8 cellular contexts compared by ENCODE assay signal in the genomic region with DNA sequence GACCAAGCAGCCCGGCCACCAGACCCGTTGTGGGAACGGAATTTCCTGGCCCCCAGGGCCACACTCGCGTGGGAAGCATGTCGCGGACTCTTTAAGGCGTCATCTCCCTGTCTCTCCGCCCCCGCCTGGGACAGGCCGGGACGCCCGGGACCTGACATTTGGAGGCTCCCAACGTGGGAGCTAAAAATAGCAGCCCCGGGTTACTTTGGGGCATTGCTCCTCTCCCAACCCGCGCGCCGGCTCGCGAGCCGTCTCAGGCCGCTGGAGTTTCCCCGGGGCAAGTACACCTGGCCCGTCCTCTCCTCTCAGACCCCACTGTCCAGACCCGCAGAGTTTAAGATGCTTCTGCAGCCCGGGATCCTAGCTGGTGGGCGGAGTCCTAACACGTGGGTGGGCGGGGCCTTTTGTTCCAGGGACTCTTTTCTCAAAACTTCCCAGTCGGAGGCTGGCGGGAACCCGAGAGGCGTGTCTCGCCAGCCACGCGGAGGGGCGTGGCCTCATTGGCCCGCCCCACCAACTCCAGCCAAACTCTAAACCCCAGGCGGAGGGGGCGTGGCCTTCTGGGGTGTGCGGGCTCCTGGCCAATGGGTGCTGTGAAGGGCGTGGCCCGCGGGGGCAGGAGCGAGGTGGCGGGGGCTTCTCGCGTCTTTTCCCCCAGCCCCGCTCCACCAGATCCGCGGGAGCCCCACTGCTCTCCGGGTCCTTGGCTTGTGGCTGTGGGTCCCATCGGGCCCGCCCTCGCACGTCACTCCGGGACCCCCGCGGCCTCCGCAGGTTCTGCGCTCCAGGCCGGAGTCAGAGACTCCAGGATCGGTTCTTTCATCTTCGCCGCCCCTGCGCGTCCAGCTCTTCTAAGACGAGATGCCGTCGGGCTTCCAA. TPM values are rescaled to one million over a fixed set of nuclear protein-coding genes. Genes with fewer than 3 reads are reported as not detected.
DNase-seq lines count a peak whose midpoint lies in the region; ATAC-seq, FAIRE-seq and TF ChIP-seq lines count a peak whose summit lies in the region.

A gene (plus strand): TSS at position 645 of the 879 bp plus-strand sequence. CDS start 217 bp downstream, at position 862.

- H3K4me2 ChIP-seq in K562 (ENCODE audit: insufficient read depth, low read length) = peak within 1 kb of the TSS; percentile 84

- H3K36me3 ChIP-seq in HAP-1 (replicated peaks) (no peaks in the 10 kb centered on the region; the same call in 1 of the 2 replicates), K562 (ENCODE audit: control insufficient read depth, insufficient read depth, low read length) (0 out of 3 replicates have a peak, but pooled peaks cover 3% of the 10 kb centered on the region), aorta (ENCODE audit: control insufficient read depth in 1 of 2, insufficient read depth in 2 of 2, low read length in 1 of 2) (no peaks in the 10 kb centered on the region)

- H2AFZ ChIP-seq in K562 (ENCODE audit: low read depth, low read length) = peak within 1 kb of the TSS; percentile 91

- H3K4me3 ChIP-seq in HAP-1 = peak within 1 kb of the TSS; percentile 75
- H3K4me3 ChIP-seq in K562 = peak within 1 kb of the TSS; percentile 65
- peak within 1 kb of the TSS in 1 of 2 donors; percentile 7 for H3K4me3 ChIP-seq in aorta (ENCODE audit: low read length in 2 of 2)

- POLR2A ChIA-PET in K562 (lab: Yijun Ruan, JAX) = interaction anchor here (0.6 to 1.8 kb wide), 6 partner anchors 13 to 875 kb away, joined by 3 to 6 read pairs (median 4); no protein-coding TSS in a partner anchor

- H3K27ac ChIP-seq in K562 (ENCODE audit: extremely low read depth, low read depth, low read length) (peak within 1 kb of the TSS; percentile 74), aorta (ENCODE audit: low read depth in 1 of 2, low read length in 2 of 2) (peak within 1 kb of the TSS in 1 of 2 donors; percentile 55)

- no peaks in the 10 kb centered on the region for H3K9me3 ChIP-seq in HAP-1
- H3K9me3 ChIP-seq in K562 (replicated peaks; ENCODE audit: control insufficient read depth, insufficient read depth, low read depth, low read length) = no peaks in the 10 kb centered on the region
- no peaks in the 10 kb centered on the region for H3K9me3 ChIP-seq in aorta (ENCODE audit: control insufficient read depth, low read length)

- 0 out of 2 replicates have a peak, but pooled peaks have one; percentile 29 for TF ChIP-seq POLR2A in K562 (conservative IDR thresholded peaks at IDR 0.05)

- WGBS in K562 (ENCODE audit: insufficient coverage, low coverage, missing lambda C conversion rate) = 0% methylated on average over 37 of the region's 71 CpGs
- WGBS in aorta, 2 donors = 1% methylated on average over 69 to 71 of the region's 71 CpGs

- H3K79me2 ChIP-seq in K562 (ENCODE audit: control insufficient read depth, insufficient read depth, low read length) = no peaks in the 10 kb centered on the region; the same call in 2 of the 3 replicates

- H3K9me1 ChIP-seq in K562 (ENCODE audit: control insufficient read depth, insufficient read depth, low read length) = no peaks in the 10 kb centered on the region

- DNase-seq in DMS 273 (lab: John Stamatoyannopoulos, UW; ENCODE audit: unreplicated experiment) (peak; percentile 97), HAP-1 (ENCODE audit: low spot score in 2 of 2) (peak; percentile 95 to 99), NCI-H1694 (lab: John Stamatoyannopoulos, UW) (peak; percentile 68), UCSD-AML1 (lab: John Stamatoyannopoulos, UW; ENCODE audit: unreplicated experiment) (peak; percentile 96), K562 (ENCODE audit: extremely low read depth in 1 of 4, low spot score in 3 of 4) (peak; percentile 96 to 98 (median 97)), hypothalamus (lab: John Stamatoyannopoulos, UW) (peak in 44 of 51 donors; percentile 9 to 84 (median 64)), retina (peak; percentile 94), aorta (peak; percentile 95 to 97)

- H3K9ac ChIP-seq in K562 (ENCODE audit: insufficient read depth in 1 of 2, low read depth in 2 of 2, low read length in 2 of 2) = peak within 1 kb of the TSS; percentile 65 to 97

- TF ChIP-seq CTCF in K562 (IDR thresholded peaks at IDR 0.05 in 2 of 3, conservative IDR thresholded peaks at IDR 0.05 in 1 of 3; ENCODE audit: insufficient read depth in 2 of 3, low read depth in 1 of 3, low read length in 3 of 3) = no peak

- intact Hi-C loops in K562 (cut with micrococcal nuclease) (loop anchor here (2.0 to 5.0 kb wide), 2 partner anchors 44 to 63 kb away; a partner anchor contains a TSS), aorta (cut with DNase I) (loop anchor here in 1 of 2 donors (5.0 kb wide), 1 partner anchor 66 kb away; no protein-coding TSS in a partner anchor)

- H3K27me3 ChIP-seq in HAP-1 (ENCODE audit: low read depth) (no peaks in the 10 kb centered on the region), K562 (ENCODE audit: control insufficient read depth in 2 of 2, insufficient read depth in 2 of 2, low read length in 2 of 2) (no peaks in the 10 kb centered on the region), aorta (ENCODE audit: control insufficient read depth in 1 of 2, insufficient read depth in 2 of 2, low read length in 1 of 2) (no peaks in the 10 kb centered on the region)

- ATAC-seq in K562 = peak; percentile 90
- ATAC-seq in aorta (ENCODE audit: low FRiP score) = peak; percentile 93

- no TSS peak for BruUV-seq in K562 (replicated peaks; lab: Mats Ljungman, UMichigan)

- in situ Hi-C loops in HAP-1 (cut with MboI; ENCODE audit: low sequenced_read_pairs) = loop anchor here (5.0 kb wide), 1 partner anchor 66 kb away; no protein-coding TSS in a partner anchor
- in situ Hi-C loops in K562 (cut with MboI) = loop anchor here (5.0 kb wide), 1 partner anchor 61 kb away; no protein-coding TSS in a partner anchor

- H3K4me1 ChIP-seq in HAP-1 (peaks cover 8% of the 10 kb centered on the region), K562 (replicated peaks in 1 of 2; ENCODE audit: control insufficient read depth in 2 of 2, insufficient read depth in 2 of 2, low read length in 2 of 2) (peaks cover 15 to 44% of the 10 kb centered on the region in 2 experiments; a peak in 4 of 5 replicates), aorta (ENCODE audit: control insufficient read depth in 1 of 2, insufficient read depth in 2 of 2, low read length in 2 of 2) (no peaks in the 10 kb centered on the region)

- TF ChIP-seq EP300 in K562 (IDR thresholded peaks at IDR 0.05; ENCODE audit: low read length) = no peak

- CTCF ChIA-PET in K562 (lab: Yijun Ruan, JAX; ENCODE audit: low intra/inter-chr PET ratio) = interaction anchor here (2.1 to 2.3 kb wide), 2 partner anchors 15 to 64 kb away, joined by 19 to 32 read pairs; no protein-coding TSS in a partner anchor

- H4K20me1 ChIP-seq in K562 (replicated peaks; ENCODE audit: control insufficient read depth, insufficient read depth, low read length) = no peaks in the 10 kb centered on the region; the same call in 1 of the 2 replicates

- TF ChIP-seq RAD21 in K562 (CRISPR knock-in tag; conservative IDR thresholded peaks at IDR 0.05 in 1 of 2, IDR thresholded peaks at IDR 0.05 in 1 of 2) = no peak

- peak; percentile 94 for FAIRE-seq in K562 (lab: Jason Lieb, UNC)

TF ChIP-seq in K562, 482 proteins besides CTCF, POLR2A, EP300 and RAD21 (continues in another document):
- TF ChIP-seq BRD9 (IDR thresholded peaks at IDR 0.05; ENCODE audit: low read depth, partially characterized antibody) (no peak), STAT5B (CRISPR knock-in tag; IDR thresholded peaks at IDR 0.05) (no peak), ZNF431 (CRISPR knock-in tag; IDR thresholded peaks at IDR 0.05) (no peak), SRSF7 (optimal IDR thresholded peaks at IDR 0.05; ENCODE audit: low read depth, low read length) (no peak), ZKSCAN8 (CRISPR knock-in tag; IDR thresholded peaks at IDR 0.05) (no peak), MEF2D (tag; conservative IDR thresholded peaks at IDR 0.05; ENCODE audit: low read depth) (peak; percentile 65; the same call in 1 of the 2 replicates), HCFC1 (IDR thresholded peaks at IDR 0.05; ENCODE audit: low read depth, low read length) (no peak)
- TF ChIP-seq, protein P1, sequence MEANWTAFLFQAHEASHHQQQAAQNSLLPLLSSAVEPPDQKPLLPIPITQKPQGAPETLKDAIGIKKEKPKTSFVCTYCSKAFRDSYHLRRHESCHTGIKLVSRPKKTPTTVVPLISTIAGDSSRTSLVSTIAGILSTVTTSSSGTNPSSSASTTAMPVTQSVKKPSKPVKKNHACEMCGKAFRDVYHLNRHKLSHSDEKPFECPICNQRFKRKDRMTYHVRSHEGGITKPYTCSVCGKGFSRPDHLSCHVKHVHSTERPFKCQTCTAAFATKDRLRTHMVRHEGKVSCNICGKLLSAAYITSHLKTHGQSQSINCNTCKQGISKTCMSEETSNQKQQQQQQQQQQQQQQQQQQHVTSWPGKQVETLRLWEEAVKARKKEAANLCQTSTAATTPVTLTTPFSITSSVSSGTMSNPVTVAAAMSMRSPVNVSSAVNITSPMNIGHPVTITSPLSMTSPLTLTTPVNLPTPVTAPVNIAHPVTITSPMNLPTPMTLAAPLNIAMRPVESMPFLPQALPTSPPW (CRISPR knock-in tag; IDR thresholded peaks at IDR 0.05) = peak; percentile 56
- TF ChIP-seq, protein P2, sequence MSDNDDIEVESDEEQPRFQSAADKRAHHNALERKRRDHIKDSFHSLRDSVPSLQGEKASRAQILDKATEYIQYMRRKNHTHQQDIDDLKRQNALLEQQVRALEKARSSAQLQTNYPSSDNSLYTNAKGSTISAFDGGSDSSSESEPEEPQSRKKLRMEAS (CRISPR knock-in tag; IDR thresholded peaks at IDR 0.05) = peak; percentile 73

RNA-seq across cellular contexts. Expression of the gene that starts here (rescaled TPM):
- 3.8 and 10.8 TPM in 2 replicates for total RNA-seq in K562 (2011; cell fraction: chromatin; rRNA removed; ENCODE audit: low replicate concordance)
- 9.5 and 9.9 TPM in 2 replicates for total RNA-seq in K562 (2011; cell fraction: nucleolus; rRNA removed)
- 6.2 and 7.4 TPM in 2 replicates for total RNA-seq in K562 (2011; cell fraction: nucleoplasm; rRNA removed)
- total RNA-seq in K562 (2014; rRNA removed) (1.8 and 2.5 TPM in 2 replicates), K562 (2014; rRNA removed; fragmentation: Illumina TruSeq; extraction: Trizol) (0.80 and 0.89 TPM in 2 replicates), K562 (2015; rRNA removed; fragmentation: Illumina TruSeq; extraction: Trizol) (0.57 and 0.83 TPM in 2 replicates), K562 (2021) (3.4 and 3.5 TPM in 2 replicates), aorta (1 to 10 TPM; 2.5 to 3.9 TPM)
- polyA plus RNA-seq in K562 (2011; rRNA removed) (0.74 and 1.6 TPM in 2 replicates), K562 (2014; fragmentation: Illumina TruSeq; extraction: Trizol) (1.8 and 1.9 TPM in 2 replicates), K562 (2014; fragmentation: Nextera tagmentation; extraction: Ambion mirVana) (1 to 10 TPM; 1.0 to 1.6 TPM), K562 (2014; rRNA removed) (1.5 and 2.6 TPM in 2 replicates), aorta (1 to 10 TPM in 1 of 2 donors, under 1 TPM in 1; 0.63 to 1.6 TPM)
- 1.6 and 2.5 TPM in 2 replicates for polyA plus RNA-seq in K562 (2011; cell fraction: cytosol; rRNA removed)
- polyA plus RNA-seq in K562 (2011; cell fraction: nucleus; rRNA removed) = 7.2 and 7.5 TPM in 2 replicates
- 0.54 and 0.90 TPM in 2 replicates for polyA plus RNA-seq in K562 (2012)
- 0.88 and 0.99 TPM in 2 replicates for polyA minus RNA-seq in K562 (2011; rRNA and poly(A)+ RNA removed)
- polyA minus RNA-seq in K562 (2011; cell fraction: cytosol; rRNA and poly(A)+ RNA removed) = 1.0 and 1.5 TPM in 2 replicates
- polyA minus RNA-seq in K562 (2011; cell fraction: nucleus; rRNA and poly(A)+ RNA removed) = 2.8 and 3.2 TPM in 2 replicates
